Comparison of ENCODE assay signal across 20 cellular contexts in the genomic region with DNA sequence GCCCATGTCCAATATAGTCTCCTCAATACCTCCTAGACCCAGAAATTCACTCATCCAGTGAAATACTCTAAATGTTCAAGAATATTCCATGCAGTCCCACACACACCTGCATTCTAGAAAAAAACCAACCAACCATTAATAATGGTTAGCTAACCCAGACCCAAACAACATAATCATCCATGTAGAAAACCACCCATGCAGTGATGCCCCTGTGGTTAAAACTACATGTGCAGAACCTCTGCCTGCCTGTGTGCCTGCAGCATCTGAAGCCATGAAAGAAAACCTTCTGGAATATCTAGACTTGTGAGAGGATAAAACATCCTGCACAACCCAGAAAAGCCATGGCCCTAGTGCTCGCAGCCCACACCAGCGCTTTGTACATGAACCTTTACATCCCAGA. TPM values are rescaled to one million over a fixed set of nuclear protein-coding genes. Genes with fewer than 3 reads are reported as not detected.
"Had no signal": no experiment of that assay in that cellular context is flagged by ENCODE, and none has a peak within 500 bp of the region (broad histone marks: within the 10 kb centered on the region; RNA-seq: fewer than 3 reads in every experiment).

No MANE protein-coding gene starts in this region.

- H3K9me3 Mint-ChIP-seq: activated naive CD8-positive, alpha-beta T cell treated with anti-CD3 and anti-CD28 coated beads for 36 hours; activated T-helper 1 cell treated with anti-CD3 and anti-CD28 coated beads, Interleukin-12 subunit alpha, Interleukin-12 subunit beta, Interleukin-2, Interleukin-4 antibody, amounts not matched to agents 30 ng/mL and 10 ng/mL and 1 ng/mL, durations not matched to agents 14 hours and 24 hours and 36 hours; neural crest cell; T-helper 2 cell treated with Interferon-gamma antibody and Interleukin-4, amounts not matched to agents 5 μg/mL and 100 μg/mL, for 36 hours had no signal

- H3K36me3 ChIP-seq: ovary had no signal

- H3K9me3 ChIP-seq: ovary, tibial artery had no signal

- H3K27me3 ChIP-seq: ovary had no signal

- H3K4me3 Mint-ChIP-seq: activated naive CD8-positive, alpha-beta T cell treated with anti-CD3 and anti-CD28 coated beads for 36 hours; activated T-helper 1 cell treated with anti-CD3 and anti-CD28 coated beads, Interleukin-12 subunit alpha, Interleukin-12 subunit beta, Interleukin-2, Interleukin-4 antibody, amounts not matched to agents 30 ng/mL and 10 ng/mL and 1 ng/mL, durations not matched to agents 14 hours and 24 hours and 36 hours; T-helper 2 cell treated with Interferon-gamma antibody and Interleukin-4, amounts not matched to agents 5 μg/mL and 100 μg/mL, for 36 hours had no signal

- H3K36me3 Mint-ChIP-seq: activated naive CD8-positive, alpha-beta T cell treated with anti-CD3 and anti-CD28 coated beads for 36 hours had no signal

- H3K27ac Mint-ChIP-seq: activated naive CD8-positive, alpha-beta T cell treated with anti-CD3 and anti-CD28 coated beads for 36 hours; activated T-helper 1 cell treated with anti-CD3 and anti-CD28 coated beads, Interleukin-12 subunit alpha, Interleukin-12 subunit beta, Interleukin-2, Interleukin-4 antibody, amounts not matched to agents 30 ng/mL and 10 ng/mL and 1 ng/mL, durations not matched to agents 14 hours and 24 hours and 36 hours; T-helper 2 cell treated with Interferon-gamma antibody and Interleukin-4, amounts not matched to agents 5 μg/mL and 100 μg/mL, for 36 hours had no signal

- DNase-seq: activated CD4-positive, CD25-positive, alpha-beta regulatory T cell treated with anti-CD3 and anti-CD28 coated beads, Interleukin-2, amount 50 U/mL, for 72 hours; activated naive CD8-positive, alpha-beta T cell treated with anti-CD3 and anti-CD28 coated beads for 36 hours; central memory CD4-positive, alpha-beta T cell; cortex of kidney; effector memory CD4-positive, alpha-beta T cell; foreskin melanocyte; left ventricle myocardium superior; mesenchymal stem cell; stimulated activated CD4-positive, alpha-beta T cell treated with anti-CD3 and anti-CD28 coated beads, Interleukin-2, amount 100 ng/mL, for 48 hours; stimulated activated naive CD4-positive, alpha-beta T cell; tibial artery had no signal

RNA-seq across cellular contexts. Expression of a gene that starts 47.8 kb away (rescaled TPM):
- total RNA-seq: activated CD8-positive, alpha-beta memory T cell treated with anti-CD3 and anti-CD28 coated beads for 36 hours; activated naive CD8-positive, alpha-beta T cell treated with anti-CD3 and anti-CD28 coated beads for 36 hours; activated T-helper 1 cell treated with anti-CD3 and anti-CD28 coated beads, Interleukin-12 subunit alpha, Interleukin-12 subunit beta, Interleukin-2, Interleukin-4 antibody, amounts not matched to agents 30 ng/mL and 10 ng/mL and 1 ng/mL, durations not matched to agents 14 hours and 24 hours and 36 hours; fibroblast of lung; left ventricle myocardium superior; mucosa of gallbladder; neural crest cell; ovary; skeletal muscle tissue; subcutaneous adipose tissue had no signal
